In genomic region chr10:35335133-35335532, GRCh38 we compare ENCODE assay signal across 8 cellular contexts. TPM values are rescaled to one million over a fixed set of nuclear protein-coding genes. Genes with fewer than 3 reads are reported as not detected.
A peak's percentile ranks its signal among the peaks of the same experiment; 100 is the strongest.
DNase-seq lines count a peak whose midpoint lies in the region; ATAC-seq and TF ChIP-seq lines count a peak whose summit lies in the region.

No MANE protein-coding gene starts in this region.

- no peak for ATAC-seq in activated naive CD8-positive, alpha-beta T cell treated with anti-CD3 and anti-CD28 coated beads, Interleukin-2, amount 50 U/mL, for 24 hours

- no peak for TF ChIP-seq RAD21 in liver (IDR thresholded peaks at IDR 0.05)

- TF ChIP-seq POLR2A in transverse colon (IDR thresholded peaks at IDR 0.05), result no peak

- TF ChIP-seq CTCF in liver (IDR thresholded peaks at IDR 0.05; ENCODE audit: low read depth, low read length, missing input control), result no peak
- no peak for TF ChIP-seq CTCF in transverse colon (IDR thresholded peaks at IDR 0.05)

- H3K36me3 Mint-ChIP-seq in activated naive CD4-positive, alpha-beta T cell treated with anti-CD3 and anti-CD28 coated beads, Interleukin-2, amount 10 ng/mL, durations not matched to agents 7 days and 5 days, result peaks cover 41% of the 10 kb centered on the region
- H3K36me3 Mint-ChIP-seq in activated naive CD8-positive, alpha-beta T cell treated with anti-CD3 and anti-CD28 coated beads, Interleukin-2, amount 50 U/mL, for 24 hours (ENCODE audit: low read depth), result peaks cover 9% of the 10 kb centered on the region

- H3K4me3 Mint-ChIP-seq in activated naive CD4-positive, alpha-beta T cell treated with anti-CD3 and anti-CD28 coated beads, Interleukin-2, amount 10 ng/mL, durations not matched to agents 7 days and 5 days, result peak overlapping the region; percentile 84
- peak overlapping the region; percentile 92 for H3K4me3 Mint-ChIP-seq in activated naive CD8-positive, alpha-beta T cell treated with anti-CD3 and anti-CD28 coated beads, Interleukin-2, amount 50 U/mL, for 24 hours

- H3K27ac ChIP-seq in liver (ENCODE audit: low read depth in 1 of 2, low read length in 2 of 2), result peak overlapping the region in 1 of 2 donors; percentile 74
- peak overlapping the region; percentile 90 to 95 (median 92) for H3K27ac ChIP-seq in transverse colon

- H3K36me3 ChIP-seq in liver (ENCODE audit: control insufficient read depth in 4 of 4, insufficient read depth in 3 of 4, low read depth in 1 of 4, low read length in 3 of 4), result no peaks in the 10 kb centered on the region
- no peaks in the 10 kb centered on the region for H3K36me3 ChIP-seq in transverse colon

- H3K27me3 Mint-ChIP-seq in activated naive CD4-positive, alpha-beta T cell treated with anti-CD3 and anti-CD28 coated beads, Interleukin-2, amount 10 ng/mL, durations not matched to agents 7 days and 5 days, result no peaks in the 10 kb centered on the region
- H3K27me3 Mint-ChIP-seq in activated naive CD8-positive, alpha-beta T cell treated with anti-CD3 and anti-CD28 coated beads, Interleukin-2, amount 50 U/mL, for 24 hours, result no peaks in the 10 kb centered on the region

- CTCF ChIA-PET in activated naive CD4-positive, alpha-beta T cell treated with anti-CD3 and anti-CD28 coated beads, Interleukin-2, amount 10 ng/mL, durations not matched to agents 7 days and 5 days (lab: Charles Lee), result no interaction called here

- H3K4me3 ChIP-seq in liver (ENCODE audit: low read depth in 1 of 3, low read length in 3 of 3) (peak overlapping the region; percentile 64 to 99 (median 92)), transverse colon (peak overlapping the region; percentile 87 to 99 (median 94))

- no peak for TF ChIP-seq EP300 in transverse colon (IDR thresholded peaks at IDR 0.05; ENCODE audit: low read depth)

- DNase-seq in activated naive CD4-positive, alpha-beta T cell treated with anti-CD3 and anti-CD28 coated beads, Interleukin-2, amount 10 ng/mL, durations not matched to agents 7 days and 5 days, result no peak
- DNase-seq in activated naive CD4-positive, alpha-beta T cell (lab: John Stamatoyannopoulos, UW), result no peak
- DNase-seq in activated naive CD8-positive, alpha-beta T cell treated with anti-CD3 and anti-CD28 coated beads, Interleukin-2, amount 50 U/mL, for 24 hours, result no peak
- DNase-seq in transverse colon, result no peak
- no peak for DNase-seq in DMS153 treated with DMSO at 0.1 percent for 48 hours (lab: John Stamatoyannopoulos, UW; ENCODE audit: unreplicated experiment)
- DNase-seq in NCI-H128 (lab: John Stamatoyannopoulos, UW; ENCODE audit: unreplicated experiment), result no peak
- no peak for DNase-seq in DMS 273 (lab: John Stamatoyannopoulos, UW; ENCODE audit: unreplicated experiment)

- H3K9ac ChIP-seq in liver (ENCODE audit: low read depth in 1 of 2, low read length in 2 of 2), result peak overlapping the region; percentile 42 to 52

- intact Hi-C loops in transverse colon (cut with DNase I; ENCODE audit: low total_unique reads), result no loop called here

- in situ Hi-C loops in transverse colon (cut with MboI; ENCODE audit: low pct_ligation_motif_present in 1 of 4, low pct_unique_long_range_greater_than_20kb in 1 of 4, low sequenced_read_pairs in 3 of 4), result no loop called here

- WGBS in liver, result 34% methylated on average over 7 of the region's 7 CpGs
- WGBS in transverse colon (ENCODE audit: low coverage in 1 of 2), 2 donors, result 39 to 43% methylated on average over 3 to 7 of the region's 7 CpGs

- H3K27ac Mint-ChIP-seq in activated naive CD4-positive, alpha-beta T cell treated with anti-CD3 and anti-CD28 coated beads, Interleukin-2, amount 10 ng/mL, durations not matched to agents 7 days and 5 days, result peak overlapping the region; percentile 84
- H3K27ac Mint-ChIP-seq in activated naive CD8-positive, alpha-beta T cell treated with anti-CD3 and anti-CD28 coated beads, Interleukin-2, amount 50 U/mL, for 24 hours, result peak overlapping the region; percentile 89

- H3K4me1 ChIP-seq in liver (ENCODE audit: control insufficient read depth in 4 of 4, insufficient read depth in 4 of 4, low read length in 3 of 4) (peaks cover 4 to 32% (median 28%) of the 10 kb centered on the region in 4 donors), transverse colon (peaks cover 23 to 46% (median 32%) of the 10 kb centered on the region in 4 donors)

- no peaks in the 10 kb centered on the region for H3K27me3 ChIP-seq in liver (ENCODE audit: control insufficient read depth in 4 of 4, insufficient read depth in 4 of 4, low read length in 3 of 4)
- H3K27me3 ChIP-seq in transverse colon, result no peaks in the 10 kb centered on the region

- no peaks in the 10 kb centered on the region for H3K9me3 Mint-ChIP-seq in activated naive CD4-positive, alpha-beta T cell treated with anti-CD3 and anti-CD28 coated beads, Interleukin-2, amount 10 ng/mL, durations not matched to agents 7 days and 5 days
- no peaks in the 10 kb centered on the region for H3K9me3 Mint-ChIP-seq in activated naive CD8-positive, alpha-beta T cell treated with anti-CD3 and anti-CD28 coated beads, Interleukin-2, amount 50 U/mL, for 24 hours

- H3K4me1 Mint-ChIP-seq in activated naive CD4-positive, alpha-beta T cell treated with anti-CD3 and anti-CD28 coated beads, Interleukin-2, amount 10 ng/mL, durations not matched to agents 7 days and 5 days, result peaks cover 56% of the 10 kb centered on the region
- peaks cover 63% of the 10 kb centered on the region for H3K4me1 Mint-ChIP-seq in activated naive CD8-positive, alpha-beta T cell treated with anti-CD3 and anti-CD28 coated beads, Interleukin-2, amount 50 U/mL, for 24 hours

- H3K9me3 ChIP-seq in liver (ENCODE audit: control insufficient read depth in 4 of 4, low read length in 3 of 4) (no peaks in the 10 kb centered on the region), transverse colon (no peaks in the 10 kb centered on the region)

TF ChIP-seq in liver, 16 proteins besides CTCF, POLR2A, EP300 and RAD21:
- no peak for TF ChIP-seq RXRA (IDR thresholded peaks at IDR 0.05)
- TF ChIP-seq TAF1 (conservative IDR thresholded peaks at IDR 0.05), result no peak
- TF ChIP-seq NR2F2 (IDR thresholded peaks at IDR 0.05), result no peak
- TF ChIP-seq ATF3 (IDR thresholded peaks at IDR 0.05), result no peak
- no peak for TF ChIP-seq HNF4G (IDR thresholded peaks at IDR 0.05)
- no peak for TF ChIP-seq MAX (IDR thresholded peaks at IDR 0.05)
- no peak for TF ChIP-seq ZBTB33 (IDR thresholded peaks at IDR 0.05)
- no peak for TF ChIP-seq SP1 (IDR thresholded peaks at IDR 0.05)
- no peak for TF ChIP-seq FOXA1 (IDR thresholded peaks at IDR 0.05)
- TF ChIP-seq JUND (IDR thresholded peaks at IDR 0.05), result no peak
- TF ChIP-seq YY1 (IDR thresholded peaks at IDR 0.05), result no peak
- TF ChIP-seq EGR1 (IDR thresholded peaks at IDR 0.05; ENCODE audit: low read depth in 2 of 2), result no peak
TF ChIP-seq in liver: peak in this region for 0.

RNA-seq across cellular contexts. Expression of gene CCNY, which starts 1.2 kb away (rescaled TPM):
- total RNA-seq in liver (10 to 100 TPM; 21.5 to 38.4 TPM), transverse colon (10 to 100 TPM; 19.5 to 53.9 (median 41.4) TPM)
- polyA plus RNA-seq in liver, result 10 to 100 TPM; 17.6 to 22.0 TPM
